ENCODE assay signal across 17 cellular contexts in genomic region chr11:70090989-70091388, GRCh38. TPM values are rescaled to one million over a fixed set of nuclear protein-coding genes. Genes with fewer than 3 reads are reported as not detected.
DNase-seq lines count a peak whose midpoint lies in the region; ATAC-seq, FAIRE-seq and TF ChIP-seq lines count a peak whose summit lies in the region.
"Had no signal": no experiment of that assay in that cellular context is flagged by ENCODE, and none has a peak within 500 bp of the region (broad histone marks: within the 10 kb centered on the region; RNA-seq: fewer than 3 reads in every experiment).

No MANE protein-coding gene starts in this region.

- FAIRE-seq in HepG2 (lab: Jason Lieb, UNC): no peak
- FAIRE-seq: GM12878, pancreas had no signal

- no peak overlapping the region for H3K27ac Mint-ChIP-seq in activated CD8-positive, alpha-beta T cell treated with anti-CD3 and anti-CD28 coated beads for 36 hours
- H3K27ac Mint-ChIP-seq: activated CD8-positive, alpha-beta memory T cell treated with anti-CD3 and anti-CD28 coated beads, Interleukin-2, amount 10 ng/mL, durations not matched to agents 7 days and 5 days; activated naive CD4-positive, alpha-beta T cell treated with anti-CD3 and anti-CD28 coated beads, Interleukin-2, amount 10 ng/mL, durations not matched to agents 7 days and 5 days; WTC11 had no signal

- H3K9me3 ChIP-seq in prostate gland (no peaks in the 10 kb centered on the region), HepG2 (ENCODE audit: low read length) (no peaks in the 10 kb centered on the region)
- H3K9me3 ChIP-seq: pancreas had no signal

- no peak for TF ChIP-seq EP300 in HepG2 (IDR thresholded peaks at IDR 0.05; ENCODE audit: low read depth in 2 of 2, low read length in 2 of 2)
- TF ChIP-seq EP300 in HepG2 (CRISPR knock-in tag; IDR thresholded peaks at IDR 0.05; ENCODE audit: borderline replicate concordance): no peak

- no peak overlapping the region for H3K4me3 Mint-ChIP-seq in activated CD8-positive, alpha-beta T cell treated with anti-CD3 and anti-CD28 coated beads for 36 hours
- H3K4me3 Mint-ChIP-seq: activated CD8-positive, alpha-beta memory T cell treated with anti-CD3 and anti-CD28 coated beads, Interleukin-2, amount 10 ng/mL, durations not matched to agents 7 days and 5 days; activated naive CD4-positive, alpha-beta T cell treated with anti-CD3 and anti-CD28 coated beads, Interleukin-2, amount 10 ng/mL, durations not matched to agents 7 days and 5 days; WTC11 had no signal

- in situ Hi-C loops in HepG2 (cut with HindIII; ENCODE audit: extremely low pct_ligation_motif_present, low pct_unique_long_range_greater_than_20kb): no loop called here

- ATAC-seq in activated CD8-positive, alpha-beta T cell treated with anti-CD3 and anti-CD28 coated beads for 36 hours: no peak
- no peak for ATAC-seq in HepG2
- no peak for ATAC-seq in HG03097 (IDR thresholded peaks at IDR 0.05; ENCODE audit: low FRiP score, unreplicated experiment)
- ATAC-seq: activated CD8-positive, alpha-beta memory T cell treated with anti-CD3 and anti-CD28 coated beads, Interleukin-2, amount 10 ng/mL, durations not matched to agents 7 days and 5 days; GM12878; Panc1; pancreas; WTC11 had no signal

- H3K4me2 ChIP-seq in HepG2 (ENCODE audit: low read depth, low read length): no peak overlapping the region

- no peak for TF ChIP-seq CTCF in fibroblast of the aortic adventitia (IDR thresholded peaks at IDR 0.05; ENCODE audit: insufficient read depth, low read length)
- TF ChIP-seq CTCF in prostate gland (IDR thresholded peaks at IDR 0.05): no peak
- TF ChIP-seq CTCF in activated CD8-positive, alpha-beta T cell treated with anti-CD3 and anti-CD28 coated beads for 36 hours (IDR thresholded peaks at IDR 0.05): no peak
- no peak for TF ChIP-seq CTCF in HepG2 (CRISPR knock-in tag; IDR thresholded peaks at IDR 0.05)

- H2AFZ ChIP-seq in HepG2 (ENCODE audit: low read length): no peak overlapping the region

- intact Hi-C loops in prostate gland (cut with DNase I): no loop called here
- intact Hi-C loops in activated CD8-positive, alpha-beta T cell treated with anti-CD3 and anti-CD28 coated beads for 36 hours (cut with micrococcal nuclease): no loop called here
- intact Hi-C loops in HepG2 (cut with micrococcal nuclease; ENCODE audit: unreplicated experiment): no loop called here

- CTCF ChIA-PET in activated CD8-positive, alpha-beta T cell treated with anti-CD3 and anti-CD28 coated beads for 36 hours (lab: Charles Lee): no interaction called here
- CTCF ChIA-PET in HepG2 (lab: Yijun Ruan, JAX; ENCODE audit: low intra/inter-chr PET ratio, low total read pairs): no interaction called here

- H3K27me3 ChIP-seq in prostate gland (replicated peaks; ENCODE audit: insufficient read depth) (no peaks in the 10 kb centered on the region), HepG2 (ENCODE audit: control insufficient read depth in 1 of 2, insufficient read depth in 2 of 2, low read length in 2 of 2) (peaks cover 3 to 56% of the 10 kb centered on the region in 2 experiments)
- H3K27me3 ChIP-seq: pancreas had no signal

- H3K27ac ChIP-seq in prostate gland (peak overlapping the region; percentile 22 to 28), HepG2 (ENCODE audit: extremely low read length, insufficient read depth, low read length) (no peak overlapping the region)
- H3K27ac ChIP-seq: pancreas had no signal

- TF ChIP-seq POLR2A in prostate gland (IDR thresholded peaks at IDR 0.05) (no peak), HepG2 (IDR thresholded peaks at IDR 0.05; ENCODE audit: insufficient read depth in 1 of 2, low read depth in 2 of 2, low read length in 2 of 2) (no peak)

- H3K9ac ChIP-seq in HepG2 (ENCODE audit: insufficient read depth, low read depth, low read length): no peak overlapping the region

- H4K20me1 ChIP-seq in HepG2 (ENCODE audit: insufficient read depth, low read length): no peaks in the 10 kb centered on the region

- H3K9me3 Mint-ChIP-seq in activated CD8-positive, alpha-beta T cell treated with anti-CD3 and anti-CD28 coated beads for 36 hours: no peaks in the 10 kb centered on the region
- H3K9me3 Mint-ChIP-seq: activated naive CD4-positive, alpha-beta T cell treated with anti-CD3 and anti-CD28 coated beads, Interleukin-2, amount 10 ng/mL, durations not matched to agents 7 days and 5 days had no signal

- H3K36me3 ChIP-seq in prostate gland: no peaks in the 10 kb centered on the region
- no peaks in the 10 kb centered on the region for H3K36me3 ChIP-seq in HepG2 (replicated peaks in 1 of 2; ENCODE audit: control insufficient read depth in 1 of 2, insufficient read depth in 2 of 2, low read length in 2 of 2)
- H3K36me3 ChIP-seq: pancreas had no signal

- POLR2A ChIA-PET in activated CD8-positive, alpha-beta T cell treated with anti-CD3 and anti-CD28 coated beads for 36 hours (lab: Charles Lee): no interaction called here
- POLR2A ChIA-PET in HepG2 (lab: Yijun Ruan, JAX): no interaction called here

- no peaks in the 10 kb centered on the region for H3K79me2 ChIP-seq in HepG2 (ENCODE audit: insufficient read depth, low read length)

- H3K27me3 Mint-ChIP-seq in activated CD8-positive, alpha-beta T cell treated with anti-CD3 and anti-CD28 coated beads for 36 hours: peaks cover 3% of the 10 kb centered on the region

- no TSS peak for BruUV-seq in HepG2 (replicated peaks; lab: Mats Ljungman, UMichigan)

- H3K4me3 ChIP-seq in fibroblast of the aortic adventitia (ENCODE audit: low read depth, low read length) (no peak overlapping the region), prostate gland (no peak overlapping the region), HepG2 (replicated peaks in 1 of 3; ENCODE audit: insufficient read depth in 1 of 3, low read depth in 2 of 3, low read length in 3 of 3) (no peak overlapping the region)
- H3K4me3 ChIP-seq: GM12878, pancreas had no signal

- no peaks in the 10 kb centered on the region for H3K4me1 Mint-ChIP-seq in activated CD8-positive, alpha-beta T cell treated with anti-CD3 and anti-CD28 coated beads for 36 hours (ENCODE audit: low read depth)
- H3K4me1 Mint-ChIP-seq: activated CD8-positive, alpha-beta memory T cell treated with anti-CD3 and anti-CD28 coated beads, Interleukin-2, amount 10 ng/mL, durations not matched to agents 7 days and 5 days; activated naive CD4-positive, alpha-beta T cell treated with anti-CD3 and anti-CD28 coated beads, Interleukin-2, amount 10 ng/mL, durations not matched to agents 7 days and 5 days had no signal

- 6% methylated on average over 5 of the region's 9 CpGs for WGBS in prostate gland
- WGBS in HepG2 (ENCODE audit: low lambda C conversion rate): 13% methylated on average over 6 of the region's 9 CpGs

- H3K4me1 ChIP-seq in prostate gland (replicated peaks) (no peaks in the 10 kb centered on the region), HepG2 (ENCODE audit: insufficient read depth, low read length) (no peaks in the 10 kb centered on the region)
- H3K4me1 ChIP-seq: pancreas had no signal

- peak; percentile 58 for DNase-seq in DMS 273 (lab: John Stamatoyannopoulos, UW; ENCODE audit: unreplicated experiment)
- peak; percentile 90 for DNase-seq in NCI-H2107 treated with DMSO at 0.1 percent for 48 hours (lab: John Stamatoyannopoulos, UW; ENCODE audit: unreplicated experiment)
- peak; percentile 22 for DNase-seq in fibroblast of the aortic adventitia (ENCODE audit: low read depth)
- peak; percentile 77 for DNase-seq in prostate gland (ENCODE audit: low spot score)
- DNase-seq in activated CD8-positive, alpha-beta T cell treated with anti-CD3 and anti-CD28 coated beads for 36 hours: no peak
- DNase-seq in SHP77 (lab: John Stamatoyannopoulos, UW): no peak
- no peak for DNase-seq in HepG2 (ENCODE audit: low spot score)
- DNase-seq: activated CD8-positive, alpha-beta memory T cell treated with anti-CD3 and anti-CD28 coated beads, Interleukin-2, amount 10 ng/mL, durations not matched to agents 7 days and 5 days; activated naive CD4-positive, alpha-beta T cell treated with anti-CD3 and anti-CD28 coated beads, Interleukin-2, amount 10 ng/mL, durations not matched to agents 7 days and 5 days; foreskin melanocyte; NCI-H446 treated with DMSO at 0.1 percent for 48 hours; pancreas; stimulated activated CD4-positive, alpha-beta T cell treated with anti-CD3 and anti-CD28 coated beads, Interleukin-15, amount 100 ng/mL, for 24 hours had no signal

- no peak for TF ChIP-seq RAD21 in HepG2 (CRISPR knock-in tag; IDR thresholded peaks at IDR 0.05)

- H3K36me3 Mint-ChIP-seq in activated CD8-positive, alpha-beta T cell treated with anti-CD3 and anti-CD28 coated beads for 36 hours (ENCODE audit: low read depth): no peaks in the 10 kb centered on the region
- H3K36me3 Mint-ChIP-seq: activated CD8-positive, alpha-beta memory T cell treated with anti-CD3 and anti-CD28 coated beads, Interleukin-2, amount 10 ng/mL, durations not matched to agents 7 days and 5 days; activated naive CD4-positive, alpha-beta T cell treated with anti-CD3 and anti-CD28 coated beads, Interleukin-2, amount 10 ng/mL, durations not matched to agents 7 days and 5 days; WTC11 had no signal

RNA-seq across cellular contexts. Expression of gene ANO1, which starts 12.9 kb away (rescaled TPM):
- total RNA-seq in fibroblast of the aortic adventitia (ENCODE audit: low replicate concordance) (0.36 TPM in 1 of 2 replicates, not detected in the other), prostate gland (10 to 100 TPM; 34.6 to 43.9 TPM), HepG2 (2016; rRNA removed; fragmentation: Illumina TruSeq; extraction: Trizol) (not detected in 2 replicates)
- total RNA-seq in activated CD8-positive, alpha-beta T cell treated with anti-CD3 and anti-CD28 coated beads for 36 hours: not detected
- not detected in 2 replicates for total RNA-seq in HepG2 (2016; cell fraction: cytosol; rRNA removed; fragmentation: Illumina TruSeq; extraction: Trizol; ENCODE audit: low read depth)
- total RNA-seq in HepG2 (2016; cell fraction: insoluble cytoplasmic fraction; rRNA removed; fragmentation: Illumina TruSeq; extraction: Trizol): not detected in 2 replicates
- not detected in 2 replicates for total RNA-seq in HepG2 (2016; cell fraction: membrane; rRNA removed; fragmentation: Illumina TruSeq; extraction: Trizol)
- total RNA-seq in HepG2 (2016; cell fraction: nucleus; rRNA removed; fragmentation: Illumina TruSeq; extraction: Trizol): not detected in 2 replicates
- polyA plus RNA-seq in HepG2 (2011; rRNA removed): not detected in 2 replicates
- polyA plus RNA-seq in HepG2 (2011; cell fraction: cytosol; rRNA removed): not detected in 2 replicates
- polyA plus RNA-seq in HepG2 (2011; cell fraction: nucleus; rRNA removed): not detected in 2 replicates
- polyA plus RNA-seq in HepG2 (2012): not detected in 2 replicates
- polyA plus RNA-seq in HepG2 (2016; cell fraction: cytosol; fragmentation: Illumina TruSeq; extraction: Trizol; ENCODE audit: low read depth): not detected in 2 replicates
- polyA plus RNA-seq in HepG2 (2016; cell fraction: insoluble cytoplasmic fraction; fragmentation: Illumina TruSeq; extraction: Trizol; ENCODE audit: low read depth): not detected in 2 replicates
- polyA plus RNA-seq in HepG2 (2016; cell fraction: membrane; fragmentation: Illumina TruSeq; extraction: Trizol; ENCODE audit: low read depth): not detected in 2 replicates
- polyA plus RNA-seq in HepG2 (2016; cell fraction: nucleus; fragmentation: Illumina TruSeq; extraction: Trizol; ENCODE audit: insufficient read depth, low read depth): not detected in 2 replicates
- 0.14 TPM in 1 of 2 replicates, not detected in the other for polyA minus RNA-seq in HepG2 (2011; rRNA and poly(A)+ RNA removed; ENCODE audit: low replicate concordance)
- polyA minus RNA-seq in HepG2 (2011; cell fraction: cytosol; rRNA and poly(A)+ RNA removed): not detected in 2 replicates
- polyA minus RNA-seq in HepG2 (2011; cell fraction: nucleus; rRNA and poly(A)+ RNA removed): not detected in 2 replicates
- total RNA-seq: activated CD8-positive, alpha-beta memory T cell treated with anti-CD3 and anti-CD28 coated beads, Interleukin-2, amount 10 ng/mL, durations not matched to agents 7 days and 5 days had no signal

Comparison
In these comparisons a context has a peak if more than half of its experiments do, and no peak if none do; other contexts are left out.
1. DNase-seq: peak in DMS 273 (single experiment), NCI-H2107 treated with DMSO at 0.1 percent for 48 hours (single experiment), fibroblast of the aortic adventitia (single experiment) and prostate gland (single experiment); none in activated CD8-positive, alpha-beta T cell treated with anti-CD3 and anti-CD28 coated beads for 36 hours (single experiment), SHP77 (0 of 2) and HepG2 (single experiment).
2. RNA of gene ANO1, which starts 12.9 kb away (total RNA-seq): 34.6 to 43.9 TPM in prostate gland; 0.36 TPM in fibroblast of the aortic adventitia, not detected in activated CD8-positive, alpha-beta T cell treated with anti-CD3 and anti-CD28 coated beads for 36 hours and not detected in HepG2; every median in the first group is over 10 times any median in the second.